Comparison of ENCODE assay signal across 8 cellular contexts in the genomic region with DNA sequence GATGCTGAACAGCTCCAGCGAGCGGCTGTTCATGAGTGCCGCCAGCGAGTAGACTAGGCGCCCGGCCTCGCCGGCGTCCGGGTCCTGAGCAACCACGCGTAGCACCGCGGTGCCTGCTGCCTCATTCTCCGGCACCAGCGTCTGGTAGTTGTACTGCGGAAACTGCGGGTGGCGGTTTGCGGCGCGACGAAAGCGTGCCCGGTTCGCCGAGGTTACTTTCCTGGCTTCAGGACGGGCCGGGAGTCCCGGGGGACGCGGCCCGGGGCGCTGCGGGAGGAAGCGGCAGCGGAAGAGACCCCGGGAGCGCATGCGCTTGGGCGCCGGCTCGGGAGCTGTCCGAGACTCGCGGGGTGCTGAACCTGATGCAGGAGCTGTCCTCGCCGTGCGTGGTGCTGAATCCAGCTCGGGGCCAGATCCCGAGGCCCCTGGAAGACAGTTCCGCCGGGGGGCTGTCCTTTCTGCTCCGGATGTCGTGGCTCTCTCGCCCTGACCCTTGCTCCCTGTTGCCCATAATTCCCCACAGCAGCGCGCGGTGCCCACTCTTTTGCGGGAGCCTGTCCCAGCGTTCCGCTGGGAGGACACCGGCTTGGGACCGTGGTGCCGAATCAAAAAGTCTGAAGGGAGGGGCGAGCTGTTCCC. TPM values are rescaled to one million over a fixed set of nuclear protein-coding genes. Genes with fewer than 3 reads are reported as not detected.
DNase-seq lines count a peak whose midpoint lies in the region; ATAC-seq and TF ChIP-seq lines count a peak whose summit lies in the region.

No MANE protein-coding gene starts in this region.

- no peak overlapping the region for H3K27ac ChIP-seq in CD4-positive, CD25-positive, alpha-beta regulatory T cell (ENCODE audit: insufficient read depth, low read length, poor library complexity, severe bottlenecking)
- no peak overlapping the region for H3K27ac ChIP-seq in MM.1S (ENCODE audit: low read length)

- peaks cover 0 to 3% (median 0%) of the 10 kb centered on the region in 7 donors for H3K9me3 Mint-ChIP-seq in CD4-positive, CD25-positive, alpha-beta regulatory T cell
- peaks cover 0 to 4% (median 0%) of the 10 kb centered on the region in 7 donors for H3K9me3 Mint-ChIP-seq in naive B cell

- no peaks in the 10 kb centered on the region for H4K20me1 ChIP-seq in MM.1S (ENCODE audit: insufficient read depth, low read length)

- peaks cover 41% of the 10 kb centered on the region for H3K4me1 ChIP-seq in CD4-positive, CD25-positive, alpha-beta regulatory T cell (ENCODE audit: control insufficient read depth, insufficient read depth, low read length, poor library complexity, severe bottlenecking)
- H3K4me1 ChIP-seq in MM.1S (ENCODE audit: low read length) = peaks cover 2% of the 10 kb centered on the region; the same call in 1 of the 2 replicates

- H3K27me3 Mint-ChIP-seq in CD4-positive, CD25-positive, alpha-beta regulatory T cell = peaks cover 16% of the 10 kb centered on the region
- H3K27me3 Mint-ChIP-seq in naive B cell = peaks cover 33 to 56% (median 34%) of the 10 kb centered on the region in 3 donors

- no peaks in the 10 kb centered on the region for H3K9me2 ChIP-seq in MM.1S (replicated peaks; ENCODE audit: insufficient read depth, low read length)

- H3K27me3 ChIP-seq in CD4-positive, CD25-positive, alpha-beta regulatory T cell (ENCODE audit: control insufficient read depth, insufficient read depth, low read length) = no peaks in the 10 kb centered on the region
- H3K27me3 ChIP-seq in MM.1S (replicated peaks; ENCODE audit: insufficient read depth, low read length) = peaks cover 17% of the 10 kb centered on the region

- peak in 1 of 2 donors; percentile 21 for ATAC-seq in CD4-positive, CD25-positive, alpha-beta regulatory T cell (ENCODE audit: low read depth in 2 of 2)
- ATAC-seq in esophagus mucosa (peak; percentile 29), naive B cell (ENCODE audit: low read depth in 2 of 2) (peak; percentile 56), GM18505 (IDR thresholded peaks at IDR 0.05; ENCODE audit: unreplicated experiment) (no peak), HG03521 (IDR thresholded peaks at IDR 0.05; ENCODE audit: unreplicated experiment) (no peak)

- no peak overlapping the region for H2AFZ ChIP-seq in MM.1S (ENCODE audit: low read length)

- no peak overlapping the region for H3K27ac Mint-ChIP-seq in CD4-positive, CD25-positive, alpha-beta regulatory T cell
- peak overlapping the region in 3 of 6 donors; percentile 65 to 96 (median 94) for H3K27ac Mint-ChIP-seq in naive B cell

- peaks cover 0 to 35% (median 14%) of the 10 kb centered on the region in 4 donors for H3K4me1 Mint-ChIP-seq in CD4-positive, CD25-positive, alpha-beta regulatory T cell
- H3K4me1 Mint-ChIP-seq in naive B cell = peaks cover 12 to 30% (median 17%) of the 10 kb centered on the region in 3 donors

- no peaks in the 10 kb centered on the region for H3F3A ChIP-seq in MM.1S (ENCODE audit: insufficient read depth, low read length)

- H3K4me2 ChIP-seq in MM.1S (ENCODE audit: low read depth, low read length) = no peak overlapping the region

- no peak for TF ChIP-seq POLR2A in GM18505 (IDR thresholded peaks at IDR 0.05; ENCODE audit: borderline replicate concordance, extremely low read depth, insufficient read depth, insufficient read length)

- H3K4me3 ChIP-seq in CD4-positive, CD25-positive, alpha-beta regulatory T cell (ENCODE audit: low read depth, low read length) = no peak overlapping the region
- H3K4me3 ChIP-seq in MM.1S (ENCODE audit: low read length) = no peak overlapping the region

- H3K79me2 ChIP-seq in MM.1S (ENCODE audit: low read length) = no peaks in the 10 kb centered on the region

- H3K9ac ChIP-seq in MM.1S (ENCODE audit: low read length) = no peak overlapping the region

- no peaks in the 10 kb centered on the region for H3K36me3 ChIP-seq in CD4-positive, CD25-positive, alpha-beta regulatory T cell (ENCODE audit: control insufficient read depth, insufficient read depth, low read length)
- H3K36me3 ChIP-seq in MM.1S (replicated peaks; ENCODE audit: insufficient read depth, low read length) = no peaks in the 10 kb centered on the region

- TF ChIP-seq CTCF in MM.1S (IDR thresholded peaks at IDR 0.05; ENCODE audit: low read length) = no peak

- H3K36me3 Mint-ChIP-seq in CD4-positive, CD25-positive, alpha-beta regulatory T cell = no peaks in the 10 kb centered on the region
- H3K36me3 Mint-ChIP-seq in naive B cell = peaks cover 0 to 10% of the 10 kb centered on the region in 2 donors

- peak overlapping the region; percentile 50 to 89 (median 66) for H3K4me3 Mint-ChIP-seq in CD4-positive, CD25-positive, alpha-beta regulatory T cell
- H3K4me3 Mint-ChIP-seq in naive B cell = peak overlapping the region; percentile 40 to 82 (median 64)

- DNase-seq in CD4-positive, CD25-positive, alpha-beta regulatory T cell = peak; percentile 57 to 75 (median 65)
- DNase-seq in MM.1S (peak; percentile 56), activated T-cell treated with anti-CD3 and anti-CD28 coated beads for 48 hours (ENCODE audit: low read depth) (peak; percentile 69), naive B cell (peak; percentile 68)
- DNase-seq in stimulated activated naive CD4-positive, alpha-beta T cell (lab: John Stamatoyannopoulos, UW) = peak; percentile 44 to 82 (median 72)

- H3K9me3 ChIP-seq in CD4-positive, CD25-positive, alpha-beta regulatory T cell (ENCODE audit: control insufficient read depth in 2 of 2, low read length in 2 of 2) = no peaks in the 10 kb centered on the region
- H3K9me3 ChIP-seq in MM.1S (replicated peaks; ENCODE audit: insufficient read depth, low read length) = no peaks in the 10 kb centered on the region

RNA-seq across cellular contexts. Expression of gene CELSR3, which starts 1.1 kb away (rescaled TPM):
- total RNA-seq in CD4-positive, CD25-positive, alpha-beta regulatory T cell = 8.8 TPM
- under 1 TPM; 0.31 to 0.53 (median 0.37) TPM for polyA plus RNA-seq in CD4-positive, CD25-positive, alpha-beta regulatory T cell
- 0.88 TPM for total RNA-seq in esophagus mucosa
- polyA plus RNA-seq in naive B cell (ENCODE audit: low read depth in 6 of 6) = under 1 TPM in 1 of 6 donors, not detected in 5; 0.28 TPM

RNA-seq across cellular contexts. Expression of gene NCKIPSD, which starts 24.1 kb away (rescaled TPM):
- total RNA-seq in CD4-positive, CD25-positive, alpha-beta regulatory T cell = 19.2 TPM
- polyA plus RNA-seq in CD4-positive, CD25-positive, alpha-beta regulatory T cell = 10 to 100 TPM in 2 of 4 donors, 1 to 10 TPM in 2; 6.4 to 11.6 (median 10.3) TPM
- 12.6 TPM for total RNA-seq in esophagus mucosa
- 10 to 100 TPM in 1 of 6 donors, 1 to 10 TPM in 5; 3.3 to 11.2 (median 4.9) TPM for polyA plus RNA-seq in naive B cell (ENCODE audit: low read depth in 6 of 6)

RNA-seq across cellular contexts. Expression of gene SLC26A6, which starts 26.4 kb away (rescaled TPM):
- 25.1 TPM for total RNA-seq in CD4-positive, CD25-positive, alpha-beta regulatory T cell
- polyA plus RNA-seq in CD4-positive, CD25-positive, alpha-beta regulatory T cell = 1 to 10 TPM; 3.2 to 6.7 (median 5.9) TPM
- 7.9 TPM for total RNA-seq in esophagus mucosa
- 1 to 10 TPM in 2 of 6 donors, under 1 TPM in 3, not detected in 1; 0.25 to 1.7 (median 0.97) TPM for polyA plus RNA-seq in naive B cell (ENCODE audit: low read depth in 6 of 6)

RNA-seq across cellular contexts. Expression of gene TMEM89, which starts 40.1 kb away (rescaled TPM):
- not detected for total RNA-seq in CD4-positive, CD25-positive, alpha-beta regulatory T cell
- not detected for polyA plus RNA-seq in CD4-positive, CD25-positive, alpha-beta regulatory T cell
- total RNA-seq in esophagus mucosa = not detected
- polyA plus RNA-seq in naive B cell (ENCODE audit: low read depth in 6 of 6) = not detected

RNA-seq across cellular contexts. Expression of gene UQCRC1, which starts 52.2 kb away (rescaled TPM):
- 111 TPM for total RNA-seq in CD4-positive, CD25-positive, alpha-beta regulatory T cell
- 100 to 1,000 TPM; 181 to 234 (median 206) TPM for polyA plus RNA-seq in CD4-positive, CD25-positive, alpha-beta regulatory T cell
- 258 TPM for total RNA-seq in esophagus mucosa
- 100 to 1,000 TPM; 152 to 385 (median 155) TPM for polyA plus RNA-seq in naive B cell (ENCODE audit: low read depth in 6 of 6)

Comparison
In these comparisons a context has a peak if more than half of its experiments do, and no peak if none do; other contexts are left out.
1. ATAC-seq: peak in esophagus mucosa (single experiment) and naive B cell (2 of 2); none in GM18505 (single experiment) and HG03521 (single experiment).
2. Peak in every context shown above with its lines, with median percentiles within 50 percentile points of each other: DNase-seq.